Comparison of ENCODE assay signal across 10 cellular contexts in genomic region chr3:11508346-11509174, GRCh38.
DNase-seq lines count a peak whose midpoint lies in the region; ATAC-seq, FAIRE-seq and TF ChIP-seq lines count a peak whose summit lies in the region.
"Had no signal": no experiment of that assay in that cellular context is flagged by ENCODE, and none has a peak within 500 bp of the region (broad histone marks: within the 10 kb centered on the region; RNA-seq: fewer than 3 reads in every experiment).

No MANE protein-coding gene starts in this region.

- H3K4ac ChIP-seq in H1 (replicated peaks; ENCODE audit: insufficient read length, low read depth, low read length): no peak overlapping the region

- H3K23ac ChIP-seq in H1 (ENCODE audit: insufficient read length): no peak overlapping the region

- H4K8ac ChIP-seq in H1 (ENCODE audit: extremely low read depth, insufficient read depth, low read length): no peak overlapping the region

- H4K5ac ChIP-seq in H1 (ENCODE audit: insufficient read length, low read depth, low read length): no peak overlapping the region

- no peak for TF ChIP-seq POLR2A in H1 (IDR thresholded peaks at IDR 0.05; ENCODE audit: control extremely low read depth in 1 of 2, low read depth in 2 of 2, low read length in 2 of 2)
- no peak for TF ChIP-seq POLR2A in tibial nerve (IDR thresholded peaks at IDR 0.05)

- no peaks in the 10 kb centered on the region for H3K27me3 ChIP-seq in H1 (replicated peaks in 1 of 4; ENCODE audit: control insufficient read depth in 3 of 4, extremely low read depth in 1 of 4, insufficient read depth in 3 of 4, low read length in 3 of 4)
- H3K27me3 ChIP-seq in mucosa of stomach (ENCODE audit: control insufficient read depth, insufficient read depth, low read length): no peaks in the 10 kb centered on the region
- H3K27me3 ChIP-seq in tibial nerve: no peaks in the 10 kb centered on the region
- H3K27me3 ChIP-seq in foreskin keratinocyte: no peaks in the 10 kb centered on the region

- H3K36me3 ChIP-seq in H1 (ENCODE audit: control insufficient read depth in 2 of 4, insufficient read depth in 4 of 4, low read length in 3 of 4): no peaks in the 10 kb centered on the region
- H3K36me3 ChIP-seq in mucosa of stomach (ENCODE audit: control insufficient read depth, insufficient read depth, low read length): no peaks in the 10 kb centered on the region
- H3K36me3 ChIP-seq in tibial nerve: no peaks in the 10 kb centered on the region

- ATAC-seq in left colon (no peak), foreskin keratinocyte (no peak)

- no peaks in the 10 kb centered on the region for H3K79me2 ChIP-seq in H1 (ENCODE audit: control insufficient read depth in 1 of 2, insufficient read depth in 2 of 2, low read length in 2 of 2)

- no peak overlapping the region for H4K91ac ChIP-seq in H1 (replicated peaks; ENCODE audit: insufficient read length, low read length)

- 0 out of 2 replicates have a peak overlapping the region, but pooled peaks have one; percentile 6 for H2AFZ ChIP-seq in H1 (ENCODE audit: low read length)

- no peak for TF ChIP-seq RAD21 in H1 (IDR thresholded peaks at IDR 0.05 in 1 of 2, conservative IDR thresholded peaks at IDR 0.05 in 1 of 2; ENCODE audit: low read depth in 2 of 2, low read length in 2 of 2)

- no peak overlapping the region for H2BK20ac ChIP-seq in H1 (ENCODE audit: low read length)

- no peak overlapping the region for H2AK5ac ChIP-seq in H1 (ENCODE audit: low read depth, low read length)

- no peaks in the 10 kb centered on the region for H3K79me1 ChIP-seq in H1 (ENCODE audit: low read depth, low read length)

- H3K9ac ChIP-seq in H1 (replicated peaks in 1 of 4; ENCODE audit: extremely low read depth in 1 of 4, low read depth in 3 of 4, low read length in 3 of 4) (no peak overlapping the region), mucosa of stomach (ENCODE audit: low read length) (peak overlapping the region; percentile 30)

- no peak overlapping the region for H2BK15ac ChIP-seq in H1 (ENCODE audit: low read length)

- TF ChIP-seq CTCF in RWPE1 (conservative IDR thresholded peaks at IDR 0.05; ENCODE audit: low read depth) (no peak), H1 (IDR thresholded peaks at IDR 0.05; ENCODE audit: control extremely low read depth in 1 of 3, insufficient read depth in 1 of 3, low read depth in 1 of 3, low read length in 3 of 3) (no peak), tibial nerve (IDR thresholded peaks at IDR 0.05) (no peak), foreskin keratinocyte (conservative IDR thresholded peaks at IDR 0.05) (no peak)

- H3K23me2 ChIP-seq in H1 (ENCODE audit: low read depth, low read length): no peaks in the 10 kb centered on the region

- H3K14ac ChIP-seq in H1 (ENCODE audit: insufficient read length): no peak overlapping the region

- H3K18ac ChIP-seq in H1 (ENCODE audit: extremely low read depth, low read length): no peak overlapping the region

- CTCF ChIA-PET in RWPE1 (lab: Yijun Ruan, JAX): interaction anchor here (0.5 to 0.7 kb wide), 4 partner anchors 29 to 828 kb away, joined by 3 to 4 read pairs (median 3); no protein-coding TSS in a partner anchor
- CTCF ChIA-PET in H1 (lab: Charles Lee; ENCODE audit: partially characterized antibody): interaction anchor here (1.2 to 1.3 kb wide), 2 partner anchors 13 to 15 kb away, joined by 3 to 4 read pairs; no protein-coding TSS in a partner anchor

- TF ChIP-seq EP300 in H1 (IDR thresholded peaks at IDR 0.05; ENCODE audit: borderline replicate concordance in 1 of 2, low read depth in 2 of 2, low read length in 2 of 2) (no peak), tibial nerve (IDR thresholded peaks at IDR 0.05) (no peak)

- H3K27ac ChIP-seq in RWPE1 (peak overlapping the region; percentile 57), H1 (ENCODE audit: low read depth, low read length) (no peak overlapping the region), tibial nerve (peak overlapping the region; percentile 8 to 82 (median 70)), foreskin keratinocyte (no peak overlapping the region)

- POLR2A ChIA-PET in RWPE1 (lab: Yijun Ruan, JAX; ENCODE audit: low non-redundant PET): no interaction called here
- POLR2A ChIA-PET in H1 (lab: Charles Lee; ENCODE audit: partially characterized antibody): interaction anchor here (0.6 to 1.0 kb wide), 4 partner anchors 9 to 539 kb away, joined by 3 to 4 read pairs (median 3); no protein-coding TSS in a partner anchor

- no peak overlapping the region for H3K56ac ChIP-seq in H1 (replicated peaks; ENCODE audit: insufficient read length, low read depth, low read length)

- H4K20me1 ChIP-seq in H1 (replicated peaks in 1 of 2; ENCODE audit: control insufficient read depth in 1 of 2, insufficient read depth in 2 of 2, low read length in 2 of 2): no peaks in the 10 kb centered on the region

- WGBS in H1 (ENCODE audit: extremely low coverage in 1 of 2, insufficient coverage in 1 of 2, insufficient read length in 1 of 2, insufficient replicate concordance in 2 of 2, low coverage in 1 of 2, low lambda C conversion rate in 2 of 2, missing lambda C conversion rate in 1 of 2), 2 experiments: 78% methylated on average over 5 of the region's 5 CpGs; no CpG with 5 or more reads in 1 of the 2 experiments
- WGBS in tibial nerve, 2 donors: 58 to 63% methylated on average over 5 of the region's 5 CpGs

- intact Hi-C loops in left colon (cut with DNase I, micrococcal nuclease): no loop called here

- H2BK120ac ChIP-seq in H1 (replicated peaks; ENCODE audit: low read depth, low read length): no peak overlapping the region

- FAIRE-seq in H1 (lab: Jason Lieb, UNC): no peak

- H3K4me1 ChIP-seq in H1 (replicated peaks in 1 of 4; ENCODE audit: control insufficient read depth in 3 of 4, insufficient read depth in 4 of 4, low read length in 3 of 4): peaks cover 2 to 14% (median 5%) of the 10 kb centered on the region in 4 experiments; a peak in 6 of 7 replicates
- H3K4me1 ChIP-seq in mucosa of stomach (ENCODE audit: control insufficient read depth, insufficient read depth, low read length): peaks cover 28% of the 10 kb centered on the region
- H3K4me1 ChIP-seq in tibial nerve: peaks cover 0 to 35% (median 26%) of the 10 kb centered on the region in 4 donors
- H3K4me1 ChIP-seq in foreskin keratinocyte: peaks cover 14% of the 10 kb centered on the region

- H3K4me2 ChIP-seq in H1 (ENCODE audit: insufficient read depth in 1 of 2, low read depth in 2 of 2, low read length in 2 of 2): no peak overlapping the region

- no peak overlapping the region for H2BK12ac ChIP-seq in H1 (ENCODE audit: low read depth, low read length)

- DNase-seq in RWPE1 (ENCODE audit: low spot score): no peak
- DNase-seq in H1 (ENCODE audit: low read depth in 1 of 2, low spot score in 2 of 2): peak in 1 of 2 experiments; percentile 38
- DNase-seq in tibial nerve (ENCODE audit: low spot score in 2 of 2): no peak
- no peak for DNase-seq in left colon
- DNase-seq in NCI-H774 (lab: John Stamatoyannopoulos, UW): no peak
- DNase-seq in activated CD8-positive, alpha-beta memory T cell treated with anti-CD3 and anti-CD28 coated beads, Interleukin-2, amount 50 U/mL, for 4 hours: no peak
- DNase-seq in foreskin keratinocyte: no peak
- DNase-seq: activated CD4-positive, alpha-beta T cell treated with anti-CD3 and anti-CD28 coated beads for 1 hour; activated naive CD8-positive, alpha-beta T cell treated with anti-CD3 and anti-CD28 coated beads, Interleukin-2, amount 10 ng/mL, durations not matched to agents 7 days and 5 days had no signal

- peaks cover 4% of the 10 kb centered on the region in 2 experiments; a peak in 1 of 4 replicates for H3K9me3 ChIP-seq in H1 (ENCODE audit: insufficient read depth in 2 of 2, low read depth in 1 of 2, low read length in 1 of 2)
- no peaks in the 10 kb centered on the region for H3K9me3 ChIP-seq in mucosa of stomach (ENCODE audit: control insufficient read depth, low read length)
- H3K9me3 ChIP-seq in tibial nerve: no peaks in the 10 kb centered on the region

- no peak overlapping the region for H3K4me3 ChIP-seq in H1 (ENCODE audit: extremely low read depth in 1 of 4, insufficient read depth in 2 of 4, low read depth in 3 of 4, low read length in 4 of 4)
- H3K4me3 ChIP-seq in mucosa of stomach (ENCODE audit: low read length): no peak overlapping the region
- no peak overlapping the region for H3K4me3 ChIP-seq in tibial nerve

- H2BK5ac ChIP-seq in H1 (ENCODE audit: low read depth, low read length): no peak overlapping the region; the same call in 1 of the 2 replicates

TF ChIP-seq in H1, 55 proteins besides CTCF, POLR2A, EP300 and RAD21:
- no peak for TF ChIP-seq SIN3A (conservative IDR thresholded peaks at IDR 0.05 in 1 of 2, IDR thresholded peaks at IDR 0.05 in 1 of 2; ENCODE audit: low read depth in 1 of 2, low read length in 2 of 2)
- TF ChIP-seq RFX5 (IDR thresholded peaks at IDR 0.05; ENCODE audit: borderline replicate concordance, low read depth, low read length): no peak
- TF ChIP-seq E2F6 (IDR thresholded peaks at IDR 0.05): no peak
- TF ChIP-seq KDM5A (IDR thresholded peaks at IDR 0.05; ENCODE audit: low read length): no peak
- no peak for TF ChIP-seq ASH2L (IDR thresholded peaks at IDR 0.05; ENCODE audit: low read length)
- TF ChIP-seq CREB1 (IDR thresholded peaks at IDR 0.05): no peak
- no peak for TF ChIP-seq JUN (IDR thresholded peaks at IDR 0.05; ENCODE audit: low read depth, low read length)
- TF ChIP-seq TAF1 (IDR thresholded peaks at IDR 0.05; ENCODE audit: low read depth, low read length): no peak
- TF ChIP-seq ATF3 (IDR thresholded peaks at IDR 0.05; ENCODE audit: insufficient read depth, low read depth, low read length): no peak

Comparison
In these comparisons a context has a peak if more than half of its experiments do, and no peak if none do; other contexts are left out.
1. H3K27ac ChIP-seq: peak in RWPE1 (single experiment) and tibial nerve (4 of 4); none in H1 (single experiment) and foreskin keratinocyte (single experiment).